Comparison of ENCODE assay signal across 20 cellular contexts in the genomic region with DNA sequence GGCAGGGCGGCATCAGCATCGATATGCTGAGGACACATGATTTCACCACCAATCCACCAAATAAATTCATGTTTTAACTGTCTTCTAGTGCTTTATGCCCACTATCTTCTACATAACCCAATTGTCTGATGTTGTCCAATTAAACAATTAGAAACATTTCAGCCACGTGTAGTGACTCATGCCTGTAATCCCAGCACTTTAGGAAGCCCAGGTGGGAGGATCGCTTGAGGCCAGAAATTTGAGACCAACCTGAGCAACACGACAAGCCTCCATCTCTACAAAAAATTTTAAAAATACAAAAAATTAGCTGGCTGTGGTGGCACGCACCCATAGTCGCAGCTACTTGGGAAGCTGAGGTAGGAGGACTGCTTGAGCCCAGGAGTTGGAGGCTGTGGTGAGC.
DNase-seq lines count a peak whose midpoint lies in the region; ATAC-seq, FAIRE-seq and TF ChIP-seq lines count a peak whose summit lies in the region.
"Had no signal": no experiment of that assay in that cellular context is flagged by ENCODE, and none has a peak within 500 bp of the region (broad histone marks: within the 10 kb centered on the region; RNA-seq: fewer than 3 reads in every experiment).

No MANE protein-coding gene starts in this region.

- H3K4me3 Mint-ChIP-seq in MCF 10A (ENCODE audit: unreplicated experiment) (no peak overlapping the region), nephron progenitor cell (no peak overlapping the region)
- H3K4me3 Mint-ChIP-seq: CD4-positive, alpha-beta T cell had no signal

- peak; percentile 58 for DNase-seq in MCF 10A (ENCODE audit: unreplicated experiment)
- no peak for DNase-seq in breast epithelium (ENCODE audit: low spot score in 2 of 2)
- DNase-seq in bronchial epithelial cell (ENCODE audit: low read depth): peak; percentile 63
- DNase-seq in nephron progenitor cell: no peak
- no peak for DNase-seq in stimulated activated naive CD8-positive, alpha-beta T cell treated with anti-CD3 and anti-CD28 coated beads, Interleukin-15, Interleukin-2, amounts not matched to agents 100 U/mL and 50 U/mL, for 24 hours
- DNase-seq in 8988T: no peak
- DNase-seq in stimulated activated CD4-positive, alpha-beta T cell treated with anti-CD3 and anti-CD28 coated beads, Interleukin-15, amount 100 ng/mL, for 24 hours: no peak
- no peak for DNase-seq in CD1c-positive myeloid dendritic cell (ENCODE audit: extremely low spot score)
- DNase-seq: BE2C; Caco-2; CD4-positive, alpha-beta T cell; GDM1; KBM-7; MV-4-11; NCI-H1694 treated with DMSO at 0.1 percent for 48 hours; NCI-H510A treated with DMSO at 0.1 percent for 48 hours; PC-3 had no signal

- no peak for TF ChIP-seq POLR2A in breast epithelium (IDR thresholded peaks at IDR 0.05)

- POLR2A ChIA-PET in MCF 10A (lab: Yijun Ruan, JAX): no interaction called here

- intact Hi-C loops in MCF 10A (cut with micrococcal nuclease): no loop called here
- intact Hi-C loops in breast epithelium (cut with DNase I; ENCODE audit: low total_unique reads): loop anchor here (5.0 kb wide), 1 partner anchor 379 kb away; no protein-coding TSS in a partner anchor

- H3K36me3 ChIP-seq in breast epithelium: no peaks in the 10 kb centered on the region
- no peaks in the 10 kb centered on the region for H3K36me3 ChIP-seq in bronchial epithelial cell (ENCODE audit: control insufficient read depth, insufficient read depth, low read length)
- H3K36me3 ChIP-seq: BE2C had no signal

- no peak for ATAC-seq in stimulated activated naive CD8-positive, alpha-beta T cell treated with anti-CD3 and anti-CD28 coated beads, Interleukin-15, Interleukin-2, amounts not matched to agents 100 U/mL and 50 U/mL, for 24 hours
- ATAC-seq: HepG2, PC-3, Right ventricle myocardium inferior had no signal

- FAIRE-seq in bronchial epithelial cell (lab: Jason Lieb, UNC): no peak
- FAIRE-seq: H1, HepG2 had no signal

- TF ChIP-seq CTCF in MCF 10A (IDR thresholded peaks at IDR 0.05; ENCODE audit: unreplicated experiment) (no peak), breast epithelium (IDR thresholded peaks at IDR 0.05) (no peak), bronchial epithelial cell (IDR thresholded peaks at IDR 0.05; ENCODE audit: insufficient read depth, low read length, severe bottlenecking) (no peak), nephron progenitor cell (IDR thresholded peaks at IDR 0.05) (no peak)

- H3K27me3 ChIP-seq in breast epithelium (no peaks in the 10 kb centered on the region), bronchial epithelial cell (ENCODE audit: control insufficient read depth, insufficient read depth, low read length) (no peaks in the 10 kb centered on the region)
- H3K27me3 ChIP-seq: BE2C had no signal

- H3K4me1 Mint-ChIP-seq in MCF 10A (ENCODE audit: insufficient read depth, unreplicated experiment) (peaks cover 16% of the 10 kb centered on the region), nephron progenitor cell (peaks cover 69% of the 10 kb centered on the region)

- H3K9me3 Mint-ChIP-seq in MCF 10A (ENCODE audit: unreplicated experiment): no peaks in the 10 kb centered on the region
- H3K9me3 Mint-ChIP-seq in nephron progenitor cell: no peaks in the 10 kb centered on the region
- H3K9me3 Mint-ChIP-seq: CD4-positive, alpha-beta T cell had no signal

- no peak overlapping the region for H3K27ac Mint-ChIP-seq in MCF 10A (ENCODE audit: low read depth, unreplicated experiment)
- peak overlapping the region; percentile 11 for H3K27ac Mint-ChIP-seq in nephron progenitor cell
- H3K27ac Mint-ChIP-seq: CD4-positive, alpha-beta T cell had no signal

- CTCF ChIA-PET in MCF 10A (lab: Yijun Ruan, JAX): interaction anchor here (2.3 to 2.8 kb wide), 2 partner anchors 17 to 382 kb away, joined by 12 to 18 read pairs; no protein-coding TSS in a partner anchor

- no peak overlapping the region for H3K4me3 ChIP-seq in breast epithelium
- no peak overlapping the region for H3K4me3 ChIP-seq in bronchial epithelial cell (ENCODE audit: low read depth, low read length)

- H3K27me3 Mint-ChIP-seq in MCF 10A (ENCODE audit: insufficient read depth, unreplicated experiment): no peaks in the 10 kb centered on the region
- H3K27me3 Mint-ChIP-seq in nephron progenitor cell (ENCODE audit: low read depth, poor library complexity): no peaks in the 10 kb centered on the region

- no peak overlapping the region for H3K27ac ChIP-seq in breast epithelium

- H3K9me3 ChIP-seq in breast epithelium: no peaks in the 10 kb centered on the region
- H3K9me3 ChIP-seq: BE2C, Caco-2 had no signal

- H3K36me3 Mint-ChIP-seq in MCF 10A (ENCODE audit: insufficient read depth, unreplicated experiment) (peaks cover 6% of the 10 kb centered on the region), nephron progenitor cell (ENCODE audit: low read depth) (peaks cover 24% of the 10 kb centered on the region)

- BruUV-seq in MCF 10A (replicated peaks; lab: Mats Ljungman, UMichigan): no TSS peak

- peaks cover 0 to 3% of the 10 kb centered on the region in 2 donors for H3K4me1 ChIP-seq in breast epithelium
- H3K4me1 ChIP-seq: BE2C had no signal

Comparison
In these comparisons a context has a peak if more than half of its experiments do, and no peak if none do; other contexts are left out.
1. DNase-seq: peak in MCF 10A (single experiment) and bronchial epithelial cell (single experiment); none in breast epithelium (0 of 2), nephron progenitor cell (single experiment), stimulated activated naive CD8-positive, alpha-beta T cell treated with anti-CD3 and anti-CD28 coated beads, Interleukin-15, Interleukin-2, amounts not matched to agents 100 U/mL and 50 U/mL, for 24 hours (single experiment), 8988T (single experiment), stimulated activated CD4-positive, alpha-beta T cell treated with anti-CD3 and anti-CD28 coated beads, Interleukin-15, amount 100 ng/mL, for 24 hours (single experiment) and CD1c-positive myeloid dendritic cell (single experiment).